In the genomic region with DNA sequence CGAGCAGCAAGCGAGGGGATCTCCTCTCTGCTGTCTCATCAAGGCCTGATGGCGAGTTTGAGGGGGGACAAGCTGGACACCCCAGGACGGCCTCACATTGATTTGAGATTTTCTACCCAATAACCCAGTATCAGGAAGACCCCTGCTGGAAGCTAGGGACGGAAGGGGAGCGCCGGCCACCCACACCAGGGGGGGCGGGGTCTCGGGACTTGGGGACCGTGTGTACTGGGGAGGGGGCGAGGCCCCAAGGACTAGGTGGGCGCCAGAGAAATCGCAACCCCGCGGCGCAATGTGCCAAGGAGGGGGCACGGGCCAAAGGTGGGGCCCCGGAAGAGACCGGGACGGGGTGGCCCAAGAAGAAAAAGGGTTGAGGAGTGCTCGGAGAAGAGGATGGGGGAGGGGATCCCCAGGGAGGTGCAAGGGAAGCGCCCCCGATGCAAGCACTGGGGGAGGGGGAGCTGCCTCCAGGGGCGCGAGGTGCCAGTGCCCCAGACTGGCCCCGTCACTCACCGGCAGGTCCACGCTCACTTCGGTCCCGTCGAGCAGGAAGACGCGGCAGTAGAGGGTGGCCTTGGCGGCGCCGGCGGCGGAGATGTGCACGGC, we compare ENCODE assay signal across 8 cellular contexts. TPM values are rescaled to one million over a fixed set of nuclear protein-coding genes. Genes with fewer than 3 reads are reported as not detected.
A peak's percentile ranks its signal among the peaks of the same experiment; 100 is the strongest.
DNase-seq lines count a peak whose midpoint lies in the region; ATAC-seq and TF ChIP-seq lines count a peak whose summit lies in the region.

No MANE protein-coding gene starts in this region.

- peak; percentile 64 for DNase-seq in SK-N-SH
- no peak for DNase-seq in astrocyte of the cerebellum (ENCODE audit: low read depth)
- peak in 1 of 2 donors; percentile 68 for DNase-seq in upper lobe of left lung
- no peak for DNase-seq in NOMO-1 treated with dmso at 0.1 percent for 144 hours (lab: John Stamatoyannopoulos, UW; ENCODE audit: unreplicated experiment)

- H3K4me1 ChIP-seq in SK-N-SH (ENCODE audit: control insufficient read depth in 1 of 2, insufficient read depth in 2 of 2, low read depth in 1 of 2, low read length in 1 of 2) (peaks cover 0 to 24% of the 10 kb centered on the region in 2 experiments; a peak in 1 of 4 replicates), liver (ENCODE audit: control insufficient read depth in 4 of 4, insufficient read depth in 4 of 4, low read length in 3 of 4) (peaks cover 9 to 49% (median 39%) of the 10 kb centered on the region in 4 donors), upper lobe of left lung (peaks cover 5 to 28% (median 20%) of the 10 kb centered on the region in 4 donors)

- no peak overlapping the region for H3K9ac ChIP-seq in SK-N-SH
- peak overlapping the region in 1 of 2 donors; percentile 32 for H3K9ac ChIP-seq in liver (ENCODE audit: low read depth in 1 of 2, low read length in 2 of 2)

- CTCF ChIA-PET in SK-N-SH (lab: Yijun Ruan, JAX): interaction anchor here (0.8 to 4.3 kb wide), 10 partner anchors 10 to 136 kb away, joined by 4 to 30 read pairs (median 4); no protein-coding TSS in a partner anchor

- H3K27me3 ChIP-seq in SK-N-SH (ENCODE audit: insufficient read depth) (peaks cover 6% of the 10 kb centered on the region; the same call in 1 of the 2 replicates), liver (ENCODE audit: control insufficient read depth in 4 of 4, insufficient read depth in 4 of 4, low read length in 3 of 4) (no peaks in the 10 kb centered on the region), upper lobe of left lung (peaks cover 0 to 12% (median 6%) of the 10 kb centered on the region in 4 donors)

- in situ Hi-C loops in astrocyte of the cerebellum (cut with HindIII; ENCODE audit: low sequenced_read_pairs): no loop called here

- H3K27ac ChIP-seq in SK-N-SH (ENCODE audit: low read depth in 2 of 2, low read length in 1 of 2) (no peak overlapping the region), liver (ENCODE audit: low read depth in 1 of 2, low read length in 2 of 2) (peak overlapping the region; percentile 51 to 56), upper lobe of left lung (peak overlapping the region in 3 of 4 donors; percentile 17 to 44 (median 37))

- TF ChIP-seq CTCF in SK-N-SH (IDR thresholded peaks at IDR 0.05): peak; percentile 9; the same call in 1 of the 2 replicates
- TF ChIP-seq CTCF in astrocyte of the cerebellum (IDR thresholded peaks at IDR 0.05; ENCODE audit: low read depth, low read length, missing control alignments): no peak
- TF ChIP-seq CTCF in liver (IDR thresholded peaks at IDR 0.05; ENCODE audit: low read depth, low read length, missing input control): no peak
- TF ChIP-seq CTCF in upper lobe of left lung (IDR thresholded peaks at IDR 0.05): no peak

- no peaks in the 10 kb centered on the region for H3K79me2 ChIP-seq in SK-N-SH (ENCODE audit: insufficient read depth)

- 0 out of 2 replicates have a peak, but pooled peaks have one; percentile 5 for TF ChIP-seq RAD21 in SK-N-SH (IDR thresholded peaks at IDR 0.05; ENCODE audit: low read length)
- TF ChIP-seq RAD21 in liver (IDR thresholded peaks at IDR 0.05): no peak

- ATAC-seq in SK-N-SH treated with all-trans-retinoic acid at 6 μM for 48 hours: no peak; the same call in 2 of the 3 replicates
- peak; percentile 11 for ATAC-seq in HG03442 (IDR thresholded peaks at IDR 0.05; ENCODE audit: unreplicated experiment)
- no peak for ATAC-seq in upper lobe of left lung (ENCODE audit: low FRiP score in 2 of 2)
- no peak for ATAC-seq in HG03378 (IDR thresholded peaks at IDR 0.05; ENCODE audit: unreplicated experiment)

- H3F3A ChIP-seq in SK-N-SH (replicated peaks; ENCODE audit: insufficient read depth): peaks cover 3% of the 10 kb centered on the region

- H3K36me3 ChIP-seq in SK-N-SH (replicated peaks in 1 of 2; ENCODE audit: control insufficient read depth in 1 of 2, insufficient read depth in 2 of 2, low read length in 1 of 2): no peaks in the 10 kb centered on the region
- H3K36me3 ChIP-seq in liver (ENCODE audit: control insufficient read depth in 4 of 4, insufficient read depth in 3 of 4, low read depth in 1 of 4, low read length in 3 of 4): no peaks in the 10 kb centered on the region
- H3K36me3 ChIP-seq in upper lobe of left lung: no peaks in the 10 kb centered on the region

- H3K4me3 ChIP-seq in SK-N-SH (ENCODE audit: low read depth in 2 of 2, low read length in 1 of 2) (peak overlapping the region; percentile 55 to 57), astrocyte of the cerebellum (ENCODE audit: low read depth, low read length) (peak overlapping the region; percentile 44), liver (ENCODE audit: low read depth in 1 of 3, low read length in 3 of 3) (peak overlapping the region; percentile 60 to 83 (median 66)), upper lobe of left lung (peak overlapping the region in 3 of 4 donors; percentile 52 to 58 (median 53))

- no peaks in the 10 kb centered on the region for H4K20me1 ChIP-seq in SK-N-SH (ENCODE audit: insufficient read depth)

- POLR2A ChIA-PET in SK-N-SH (lab: Yijun Ruan, JAX): interaction anchor here (1.0 kb wide), 1 partner anchor 49 kb away, joined by 3 read pairs; no protein-coding TSS in a partner anchor

- H3K9me2 ChIP-seq in SK-N-SH: no peaks in the 10 kb centered on the region

- 0 out of 2 replicates have a peak overlapping the region, but pooled peaks have one; percentile 51 for H2AFZ ChIP-seq in SK-N-SH (ENCODE audit: low read depth)

- WGBS in SK-N-SH (ENCODE audit: low lambda C conversion rate): 8% methylated on average over 16 of the region's 39 CpGs
- WGBS in liver: 2% methylated on average over 39 of the region's 39 CpGs
- 5 to 6% methylated on average over 27 to 36 of the region's 39 CpGs for WGBS in upper lobe of left lung, 2 donors

- TF ChIP-seq POLR2A in upper lobe of left lung (IDR thresholded peaks at IDR 0.05): no peak

- H3K9me3 ChIP-seq in SK-N-SH: no peaks in the 10 kb centered on the region
- H3K9me3 ChIP-seq in liver (ENCODE audit: control insufficient read depth in 4 of 4, low read length in 3 of 4): no peaks in the 10 kb centered on the region
- H3K9me3 ChIP-seq in upper lobe of left lung: no peaks in the 10 kb centered on the region

- peak overlapping the region; percentile 73 for H3K4me2 ChIP-seq in SK-N-SH

- TF ChIP-seq EP300 in SK-N-SH (IDR thresholded peaks at IDR 0.05; ENCODE audit: borderline replicate concordance in 1 of 2, low read depth in 1 of 2, low read length in 1 of 2) (no peak), upper lobe of left lung (IDR thresholded peaks at IDR 0.05) (no peak)

TF ChIP-seq in SK-N-SH, 30 proteins besides CTCF, POLR2A, EP300 and RAD21 (continues in another document):
- TF ChIP-seq RXRA (IDR thresholded peaks at IDR 0.05; ENCODE audit: borderline replicate concordance, low read depth): no peak
- TF ChIP-seq, protein P1, sequence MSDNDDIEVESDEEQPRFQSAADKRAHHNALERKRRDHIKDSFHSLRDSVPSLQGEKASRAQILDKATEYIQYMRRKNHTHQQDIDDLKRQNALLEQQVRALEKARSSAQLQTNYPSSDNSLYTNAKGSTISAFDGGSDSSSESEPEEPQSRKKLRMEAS (IDR thresholded peaks at IDR 0.05; ENCODE audit: low read depth): no peak

TF ChIP-seq in SK-N-SH treated with all-trans-retinoic acid at 6 μM for 48 hours, 23 proteins besides CTCF, POLR2A, EP300 and RAD21:
- TF ChIP-seq ZC3H10 (CRISPR knock-in tag; IDR thresholded peaks at IDR 0.05) (no peak), ZNF70 (CRISPR knock-in tag; IDR thresholded peaks at IDR 0.05) (no peak), SNAI2 (CRISPR knock-in tag; IDR thresholded peaks at IDR 0.05) (no peak), BACH2 (CRISPR knock-in tag; IDR thresholded peaks at IDR 0.05; ENCODE audit: borderline replicate concordance) (no peak), TOX (CRISPR knock-in tag; IDR thresholded peaks at IDR 0.05; ENCODE audit: borderline replicate concordance) (no peak), OSR1 (CRISPR knock-in tag; IDR thresholded peaks at IDR 0.05) (no peak), TCF4 (CRISPR knock-in tag; IDR thresholded peaks at IDR 0.05; ENCODE audit: borderline replicate concordance) (no peak), ISL1 (CRISPR knock-in tag; IDR thresholded peaks at IDR 0.05) (no peak)

TF ChIP-seq in liver, 16 proteins besides CTCF, POLR2A, EP300 and RAD21 (continues in another document):
- TF ChIP-seq JUND (IDR thresholded peaks at IDR 0.05) (no peak), GABPA (IDR thresholded peaks at IDR 0.05 in 1 of 2, conservative IDR thresholded peaks at IDR 0.05 in 1 of 2) (no peak), YY1 (IDR thresholded peaks at IDR 0.05) (no peak), NR2F2 (IDR thresholded peaks at IDR 0.05) (no peak), TAF1 (conservative IDR thresholded peaks at IDR 0.05) (no peak)
- TF ChIP-seq, protein P2, sequence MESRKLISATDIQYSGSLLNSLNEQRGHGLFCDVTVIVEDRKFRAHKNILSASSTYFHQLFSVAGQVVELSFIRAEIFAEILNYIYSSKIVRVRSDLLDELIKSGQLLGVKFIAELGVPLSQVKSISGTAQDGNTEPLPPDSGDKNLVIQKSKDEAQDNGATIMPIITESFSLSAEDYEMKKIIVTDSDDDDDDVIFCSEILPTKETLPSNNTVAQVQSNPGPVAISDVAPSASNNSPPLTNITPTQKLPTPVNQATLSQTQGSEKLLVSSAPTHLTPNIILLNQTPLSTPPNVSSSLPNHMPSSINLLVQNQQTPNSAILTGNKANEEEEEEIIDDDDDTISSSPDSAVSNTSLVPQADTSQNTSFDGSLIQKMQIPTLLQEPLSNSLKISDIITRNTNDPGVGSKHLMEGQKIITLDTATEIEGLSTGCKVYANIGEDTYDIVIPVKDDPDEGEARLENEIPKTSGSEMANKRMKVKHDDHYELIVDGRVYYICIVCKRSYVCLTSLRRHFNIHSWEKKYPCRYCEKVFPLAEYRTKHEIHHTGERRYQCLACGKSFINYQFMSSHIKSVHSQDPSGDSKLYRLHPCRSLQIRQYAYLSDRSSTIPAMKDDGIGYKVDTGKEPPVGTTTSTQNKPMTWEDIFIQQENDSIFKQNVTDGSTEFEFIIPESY (IDR thresholded peaks at IDR 0.05): no peak

RNA-seq across cellular contexts. Expression of a gene that starts 1.1 kb away (rescaled TPM):
- polyA plus RNA-seq in SK-N-SH (2012; rRNA removed): 0.59 and 0.84 TPM in 2 replicates
- polyA plus RNA-seq in SK-N-SH (2012; cell fraction: cytosol; rRNA removed): 0.93 and 1.2 TPM in 2 replicates
- 0.32 and 0.83 TPM in 2 replicates for polyA plus RNA-seq in SK-N-SH (2012; cell fraction: nucleus; rRNA removed)
- total RNA-seq in liver: 10 to 100 TPM in 1 of 2 donors, 1 to 10 TPM in 1; 9.9 to 42.6 TPM
- polyA plus RNA-seq in liver: 10 to 100 TPM; 16.4 to 31.3 TPM
- total RNA-seq in upper lobe of left lung: 10 to 100 TPM in 3 of 6 donors, 1 to 10 TPM in 3; 8.3 to 28.0 (median 10.9) TPM

Comparison
In these comparisons a context has a peak if more than half of its experiments do, and no peak if none do; other contexts are left out.
1. H3K27ac ChIP-seq: peak in liver (2 of 2) and upper lobe of left lung (3 of 4); none in SK-N-SH (0 of 2).
2. Peak in every context shown above with its lines, with median percentiles within 50 percentile points of each other: H3K4me3 ChIP-seq.